In genomic region chr17:68329331-68329730, GRCh38 we compare ENCODE assay signal across 22 cellular contexts. TPM values are rescaled to one million over a fixed set of nuclear protein-coding genes. Genes with fewer than 3 reads are reported as not detected.
A peak's percentile ranks its signal among the peaks of the same experiment; 100 is the strongest.
DNase-seq lines count a peak whose midpoint lies in the region; ATAC-seq, FAIRE-seq and TF ChIP-seq lines count a peak whose summit lies in the region.
"Had no signal": no experiment of that assay in that cellular context is flagged by ENCODE, and none has a peak within 500 bp of the region (broad histone marks: within the 10 kb centered on the region; RNA-seq: fewer than 3 reads in every experiment).

No MANE protein-coding gene starts in this region.

- H3K9me2 ChIP-seq in HCT116 (ENCODE audit: insufficient read depth): no peaks in the 10 kb centered on the region
- H3K9me2 ChIP-seq in PC-9 (ENCODE audit: insufficient read depth): no peaks in the 10 kb centered on the region

- peak overlapping the region; percentile 80 for H3K4ac ChIP-seq in trophoblast cell (ENCODE audit: low read depth, low read length)

- H3K79me2 ChIP-seq in HCT116 (ENCODE audit: insufficient read depth, low read length) (no peaks in the 10 kb centered on the region), PC-9 (ENCODE audit: low read depth) (no peaks in the 10 kb centered on the region), trophoblast cell (ENCODE audit: control insufficient read depth, insufficient read depth, low read length, poor library complexity) (peaks cover 8% of the 10 kb centered on the region)

- H4K8ac ChIP-seq in trophoblast cell (ENCODE audit: low read depth, low read length): peak overlapping the region; percentile 79

- H3K27ac ChIP-seq in HCT116 (ENCODE audit: low read depth, low read length) (peak overlapping the region; percentile 4; the same call in 1 of the 2 replicates), PC-9 (peak overlapping the region; percentile 92), trophoblast cell (ENCODE audit: low read depth, low read length) (peak overlapping the region; percentile 98), small intestine (ENCODE audit: low read depth in 1 of 2, low read length in 1 of 2) (no peak overlapping the region)
- H3K27ac ChIP-seq: A549; BLaER1 treated with 17β-estradiol and CSF1 and Interleukin-3, amounts not matched to agents 10 nM and 100 nM had no signal

- WGBS in trophoblast cell (ENCODE audit: extremely low coverage, insufficient coverage, insufficient read length): no CpG with 5 or more reads among the region's 7 CpGs
- WGBS in small intestine, 3 donors: 89 to 93% (median 92%) methylated on average over 7 of the region's 7 CpGs

- intact Hi-C loops in HCT116 (cut with micrococcal nuclease) (no loop called here), PC-9 (cut with micrococcal nuclease; ENCODE audit: unreplicated experiment) (loop anchor here (2.0 kb wide), 1 partner anchor 23 kb away; no protein-coding TSS in a partner anchor), posterior cingulate gyrus (cut with DNase I) (no loop called here)

- peak overlapping the region; percentile 96 for H2BK12ac ChIP-seq in trophoblast cell (ENCODE audit: low read length)

- H2AFZ ChIP-seq in HCT116 (ENCODE audit: low read depth, low read length, poor library complexity, severe bottlenecking) (no peak overlapping the region), PC-9 (no peak overlapping the region), trophoblast cell (ENCODE audit: insufficient read depth, low read length, poor library complexity) (peak overlapping the region; percentile 66)

- H4K20me1 ChIP-seq in HCT116 (ENCODE audit: insufficient read depth) (no peaks in the 10 kb centered on the region), PC-9 (ENCODE audit: insufficient read depth) (no peaks in the 10 kb centered on the region)
- H4K20me1 ChIP-seq: BLaER1 treated with 17β-estradiol and CSF1 and Interleukin-3, amounts not matched to agents 10 nM and 100 nM had no signal

- TF ChIP-seq POLR2A in HCT116 (IDR thresholded peaks at IDR 0.05; ENCODE audit: borderline replicate concordance, extremely low read depth, insufficient read depth, insufficient read length): no peak

- BruUV-seq in HCT116 (replicated peaks; lab: Mats Ljungman, UMichigan): no TSS peak
- BruUV-seq in PC-9 (replicated peaks; lab: Mats Ljungman, UMichigan): no TSS peak

- TF ChIP-seq CTCF in HCT116 (IDR thresholded peaks at IDR 0.05 in 2 of 3, conservative IDR thresholded peaks at IDR 0.05 in 1 of 3; ENCODE audit: borderline replicate concordance in 1 of 3, insufficient read depth in 1 of 3, low read depth in 2 of 3, low read length in 2 of 3): no peak
- no peak for TF ChIP-seq CTCF in PC-9 (conservative IDR thresholded peaks at IDR 0.05)

- peak overlapping the region; percentile 58 for H3K23ac ChIP-seq in trophoblast cell (ENCODE audit: low read length)

- H3K4me3 ChIP-seq in HCT116 (replicated peaks in 1 of 2; ENCODE audit: low read depth in 1 of 2, low read length in 2 of 2) (no peak overlapping the region), PC-9 (no peak overlapping the region; the same call in 1 of the 2 replicates), trophoblast cell (ENCODE audit: low read depth, low read length) (no peak overlapping the region), small intestine (ENCODE audit: low read depth in 1 of 2, low read length in 2 of 2) (no peak overlapping the region)
- H3K4me3 ChIP-seq: A549; BLaER1 treated with 17β-estradiol and CSF1 and Interleukin-3, amounts not matched to agents 10 nM and 100 nM had no signal

- H3K36me3 ChIP-seq in HCT116 (ENCODE audit: control insufficient read depth in 1 of 2, insufficient read depth in 2 of 2, low read length in 2 of 2) (no peaks in the 10 kb centered on the region), PC-9 (ENCODE audit: low read depth) (no peaks in the 10 kb centered on the region), trophoblast cell (ENCODE audit: control insufficient read depth in 1 of 2, insufficient read depth in 2 of 2, low read length in 2 of 2) (peaks cover 0 to 2% of the 10 kb centered on the region in 2 experiments), small intestine (ENCODE audit: control insufficient read depth in 2 of 2, insufficient read depth in 2 of 2, low read length in 2 of 2) (no peaks in the 10 kb centered on the region)
- H3K36me3 ChIP-seq: BE2C had no signal

- peaks cover 22% of the 10 kb centered on the region for H3F3A ChIP-seq in PC-9 (ENCODE audit: insufficient read depth, low read depth)

- FAIRE-seq in small intestine (lab: Jason Lieb, UNC): no peak
- FAIRE-seq: A549, GM12891, GM18507 had no signal

- H3K4me2 ChIP-seq in HCT116 (ENCODE audit: low read length) (no peak overlapping the region; the same call in 1 of the 2 replicates), PC-9 (peak overlapping the region; percentile 77), trophoblast cell (ENCODE audit: low read length) (peak overlapping the region; percentile 42)
- H3K4me2 ChIP-seq: A549; BLaER1 treated with 17β-estradiol and CSF1 and Interleukin-3, amounts not matched to agents 10 nM and 100 nM had no signal

- H3K27me3 ChIP-seq in HCT116 (ENCODE audit: insufficient read depth, low read length): no peaks in the 10 kb centered on the region
- no peaks in the 10 kb centered on the region for H3K27me3 ChIP-seq in PC-9 (ENCODE audit: insufficient read depth, low read depth)
- no peaks in the 10 kb centered on the region for H3K27me3 ChIP-seq in trophoblast cell (ENCODE audit: insufficient read depth, low read length)
- H3K27me3 ChIP-seq in small intestine (ENCODE audit: control insufficient read depth in 2 of 2, insufficient read depth in 2 of 2, low read length in 2 of 2): no peaks in the 10 kb centered on the region
- H3K27me3 ChIP-seq: BE2C; BLaER1 treated with 17β-estradiol and CSF1 and Interleukin-3, amounts not matched to agents 10 nM and 100 nM had no signal

- H4K91ac ChIP-seq in trophoblast cell (ENCODE audit: low read depth, low read length): peak overlapping the region; percentile 98

- H3K9ac ChIP-seq in HCT116 (ENCODE audit: low read length) (no peak overlapping the region), trophoblast cell (ENCODE audit: low read length) (peak overlapping the region; percentile 63)
- H3K9ac ChIP-seq: BLaER1 treated with 17β-estradiol and CSF1 and Interleukin-3, amounts not matched to agents 10 nM and 100 nM had no signal

- no peak for DNase-seq in HCT116 (ENCODE audit: low read depth, low spot score)
- DNase-seq in PC-9: no peak
- peak; percentile 66 to 78 for DNase-seq in trophoblast cell
- no peak for DNase-seq in small intestine
- DNase-seq in H4 (ENCODE audit: low spot score): no peak
- no peak for DNase-seq in posterior cingulate gyrus
- DNase-seq in NCI-H1105 (lab: John Stamatoyannopoulos, UW): no peak
- DNase-seq: 8988T; ACHN; AML-193; BE2C; CD4-positive, alpha-beta T cell; CD8-positive, alpha-beta memory T cell; DMS53; DMS79 treated with DMSO at 0.1 percent for 48 hours; GF-D8; GOT3; H9 had no signal

- H3K9me3 ChIP-seq in HCT116 (ENCODE audit: control insufficient read depth in 1 of 2, insufficient read depth in 1 of 2, low read depth in 1 of 2, low read length in 2 of 2) (no peaks in the 10 kb centered on the region), PC-9 (ENCODE audit: insufficient read depth, low read depth) (peaks cover 4% of the 10 kb centered on the region; the same call in 1 of the 2 replicates), trophoblast cell (ENCODE audit: insufficient read depth, low read depth, low read length) (peaks cover 9% of the 10 kb centered on the region), small intestine (ENCODE audit: control insufficient read depth, low read depth) (no peaks in the 10 kb centered on the region)
- H3K9me3 ChIP-seq: A549 had no signal

- TF ChIP-seq RAD21 in HCT116 (IDR thresholded peaks at IDR 0.05; ENCODE audit: low read depth): no peak

- peak overlapping the region; percentile 92 for H3K18ac ChIP-seq in trophoblast cell (ENCODE audit: low read length)

- CTCF ChIA-PET in HCT116 (lab: Charles Lee): no interaction called here
- CTCF ChIA-PET in PC-9 (lab: Charles Lee): interaction anchor here (0.6 kb wide), 2 partner anchors 85 to 372 kb away, joined by 3 to 4 read pairs; no protein-coding TSS in a partner anchor

- RAD21 ChIA-PET in HCT116 (lab: Charles Lee; ENCODE audit: low non-redundant PET in 1 of 2, low total read pairs in 2 of 2, uncharacterized antibody in 2 of 2, unreplicated experiment in 2 of 2): no interaction called here

- peak overlapping the region; percentile 97 for H2BK120ac ChIP-seq in trophoblast cell (ENCODE audit: insufficient read depth, low read length, poor library complexity)

- H3K14ac ChIP-seq in trophoblast cell (ENCODE audit: low read length): peak overlapping the region; percentile 96

- H3K4me1 ChIP-seq in HCT116 (ENCODE audit: control insufficient read depth in 1 of 2, insufficient read depth in 2 of 2, low read length in 2 of 2) (peaks cover 15 to 28% of the 10 kb centered on the region in 2 experiments), PC-9 (replicated peaks; ENCODE audit: insufficient read depth) (peaks cover 47% of the 10 kb centered on the region), trophoblast cell (ENCODE audit: control insufficient read depth in 1 of 2, insufficient read depth in 2 of 2, low read length in 2 of 2) (peaks cover 29 to 34% of the 10 kb centered on the region in 2 experiments), small intestine (ENCODE audit: control insufficient read depth in 2 of 2, insufficient read depth in 1 of 2, low read depth in 1 of 2, low read length in 1 of 2) (no peaks in the 10 kb centered on the region)
- H3K4me1 ChIP-seq: A549, BE2C had no signal

- no peak for ATAC-seq in HCT116

- peak overlapping the region; percentile 95 for H2AK5ac ChIP-seq in trophoblast cell (ENCODE audit: low read length)

- H3K79me1 ChIP-seq in trophoblast cell (ENCODE audit: low read length): peaks cover 41% of the 10 kb centered on the region

- peak overlapping the region; percentile 97 for H2BK5ac ChIP-seq in trophoblast cell (ENCODE audit: low read depth, low read length, poor library complexity)

- H4K12ac ChIP-seq in trophoblast cell (ENCODE audit: low read depth, low read length): peak overlapping the region; percentile 34

- POLR2A ChIA-PET in HCT116 (lab: Charles Lee) (interaction anchor here (0.9 kb wide), 1 partner anchor 12 kb away, joined by 3 read pairs; no protein-coding TSS in a partner anchor), PC-9 (lab: Charles Lee; ENCODE audit: unreplicated experiment) (interaction anchor here (0.7 kb wide), 1 partner anchor 204 kb away, joined by 12 read pairs; no protein-coding TSS in a partner anchor)

TF ChIP-seq in HCT116, 20 proteins besides CTCF, POLR2A, EP300 and RAD21 (continues in another document):
- no peak for TF ChIP-seq EGR1 (IDR thresholded peaks at IDR 0.05; ENCODE audit: low read depth)

RNA-seq across cellular contexts. Expression of gene ARSG, which starts 38.0 kb away (rescaled TPM):
- 17.1 TPM for total RNA-seq in HCT116 (2021; ENCODE audit: unreplicated experiment)
- 5.4 and 6.1 TPM in 2 replicates for polyA plus RNA-seq in HCT116 (2012)
- total RNA-seq in PC-9 (2021): 4.0 and 6.6 TPM in 2 replicates
- polyA plus RNA-seq in trophoblast cell (2013): 2.8 and 3.0 TPM in 2 replicates
- polyA plus RNA-seq in small intestine: 1 to 10 TPM in 1 of 3 donors, under 1 TPM in 1, not detected in 1; 0.81 to 1.6 TPM
- 1.3 and 5.9 TPM in 2 replicates for total RNA-seq in H4 (2014; rRNA removed; shearing (Covaris generic))

RNA-seq across cellular contexts. Expression of gene SLC16A6, which starts 38.4 kb away (rescaled TPM):
- total RNA-seq in HCT116 (2021; ENCODE audit: unreplicated experiment) (4.8 TPM), PC-9 (2021) (0.70 and 0.83 TPM in 2 replicates)
- 1.1 and 1.3 TPM in 2 replicates for polyA plus RNA-seq in HCT116 (2012)
- polyA plus RNA-seq in trophoblast cell (2013): 10.7 and 11.1 TPM in 2 replicates
- polyA plus RNA-seq in small intestine: under 1 TPM in 1 of 3 donors, not detected in 2; 0.18 TPM
- total RNA-seq in H4 (2014; rRNA removed; shearing (Covaris generic)): 1.2 and 2.7 TPM in 2 replicates

Comparison
In these comparisons a context has a peak if more than half of its experiments do, and no peak if none do; other contexts are left out.
1. DNase-seq: peak in trophoblast cell (2 of 2); none in HCT116 (single experiment), PC-9 (0 of 2), small intestine (single experiment), H4 (single experiment), posterior cingulate gyrus (0 of 10) and NCI-H1105 (single experiment).
2. H3K27ac ChIP-seq: peak in HCT116 (single experiment), PC-9 (single experiment) and trophoblast cell (single experiment); none in small intestine (0 of 2).